Comparison of ENCODE assay signal across 27 cellular contexts in genomic region chr1:244782056-244782455, GRCh38.
"Had no signal": no experiment of that assay in that cellular context is flagged by ENCODE, and none has a peak within 500 bp of the region (broad histone marks: within the 10 kb centered on the region; RNA-seq: fewer than 3 reads in every experiment).

No MANE protein-coding gene starts in this region.

- H3K27ac ChIP-seq: cardiac muscle cell, foreskin keratinocyte, heart left ventricle, lower lobe of right lung, parathyroid adenoma, right atrium auricular region, spleen, transverse colon had no signal

- H3K9me3 Mint-ChIP-seq: activated B cell treated with CpG ODN at 0.5 μM for 24 hours; activated naive CD4-positive, alpha-beta T cell treated with anti-CD3 and anti-CD28 coated beads, Interleukin-2, amount 50 U/mL, for 24 hours; activated naive CD8-positive, alpha-beta T cell treated with anti-CD3 and anti-CD28 coated beads, Interleukin-2, amount 50 U/mL, for 24 hours; activated T-helper 2 cell treated with anti-CD3 and anti-CD28 coated beads, Interferon-gamma antibody, Interleukin-2, Interleukin-4, amounts not matched to agents 10 μg/mL and 5 μg/mL and 100 μg/mL, durations not matched to agents 14 hours and 24 hours and 36 hours; effector memory CD8-positive, alpha-beta T cell; immature natural killer cell; nephron progenitor cell; T-helper 2 cell treated with Interferon-gamma antibody and Interleukin-4, amounts not matched to agents 5 μg/mL and 100 μg/mL, for 36 hours had no signal

- H3K27me3 Mint-ChIP-seq: activated B cell treated with CpG ODN at 0.5 μM for 24 hours; activated CD8-positive, alpha-beta memory T cell treated with anti-CD3 and anti-CD28 coated beads, Interleukin-2, amount 10 ng/mL, durations not matched to agents 7 days and 5 days; activated naive CD4-positive, alpha-beta T cell treated with anti-CD3 and anti-CD28 coated beads, Interleukin-2, amount 50 U/mL, for 24 hours; activated naive CD8-positive, alpha-beta T cell treated with anti-CD3 and anti-CD28 coated beads, Interleukin-2, amount 50 U/mL, for 24 hours; effector memory CD8-positive, alpha-beta T cell had no signal

- ATAC-seq: activated CD8-positive, alpha-beta memory T cell treated with anti-CD3 and anti-CD28 coated beads, Interleukin-2, amount 10 ng/mL, durations not matched to agents 7 days and 5 days; activated CD8-positive, alpha-beta T cell treated with anti-CD3 and anti-CD28 coated beads, Interleukin-2, amount 10 ng/mL, durations not matched to agents 7 days and 5 days; activated naive CD8-positive, alpha-beta T cell treated with anti-CD3 and anti-CD28 coated beads, Interleukin-2, amount 50 U/mL, for 24 hours; effector memory CD8-positive, alpha-beta T cell; foreskin keratinocyte; heart left ventricle; left lobe of liver had no signal

- DNase-seq: activated B cell treated with CpG ODN at 0.5 μM for 24 hours; activated CD8-positive, alpha-beta memory T cell treated with anti-CD3 and anti-CD28 coated beads, Interleukin-2, amount 10 ng/mL, durations not matched to agents 7 days and 5 days; activated CD8-positive, alpha-beta T cell treated with anti-CD3 and anti-CD28 coated beads, Interleukin-2, amount 10 ng/mL, durations not matched to agents 7 days and 5 days; activated naive CD8-positive, alpha-beta T cell treated with anti-CD3 and anti-CD28 coated beads, Interleukin-2, amount 50 U/mL, for 24 hours; activated T-cell treated with anti-CD3 and anti-CD28 coated beads, Interleukin-2, amount 50 U/mL, for 48 hours; cortex of kidney; effector memory CD8-positive, alpha-beta T cell; foreskin keratinocyte; heart left ventricle; hypothalamus; immature natural killer cell; kidney glomerular epithelial cell; lower lobe of right lung; mesendoderm; nephron progenitor cell; spleen; stimulated activated naive CD4-positive, alpha-beta T cell treated with Interleukin-2 at 50 U/mL for 16 hours; T-helper 1 cell; transverse colon had no signal

- H3K4me1 Mint-ChIP-seq: activated CD8-positive, alpha-beta memory T cell treated with anti-CD3 and anti-CD28 coated beads, Interleukin-2, amount 10 ng/mL, durations not matched to agents 7 days and 5 days; brain; immature natural killer cell had no signal

- H3K27ac Mint-ChIP-seq: activated B cell treated with CpG ODN at 0.5 μM for 24 hours; activated CD8-positive, alpha-beta memory T cell treated with anti-CD3 and anti-CD28 coated beads, Interleukin-2, amount 10 ng/mL, durations not matched to agents 7 days and 5 days; activated CD8-positive, alpha-beta T cell treated with anti-CD3 and anti-CD28 coated beads, Interleukin-2, amount 10 ng/mL, durations not matched to agents 7 days and 5 days; activated naive CD4-positive, alpha-beta T cell treated with anti-CD3 and anti-CD28 coated beads, Interleukin-2, amount 50 U/mL, for 24 hours; activated naive CD8-positive, alpha-beta T cell treated with anti-CD3 and anti-CD28 coated beads, Interleukin-2, amount 50 U/mL, for 24 hours; activated T-helper 2 cell treated with anti-CD3 and anti-CD28 coated beads, Interferon-gamma antibody, Interleukin-2, Interleukin-4, amounts not matched to agents 10 μg/mL and 5 μg/mL and 100 μg/mL, durations not matched to agents 14 hours and 24 hours and 36 hours; effector memory CD8-positive, alpha-beta T cell; immature natural killer cell; T-helper 2 cell treated with Interferon-gamma antibody and Interleukin-4, amounts not matched to agents 5 μg/mL and 100 μg/mL, for 36 hours had no signal

- H3K36me3 Mint-ChIP-seq: activated CD8-positive, alpha-beta memory T cell treated with anti-CD3 and anti-CD28 coated beads, Interleukin-2, amount 10 ng/mL, durations not matched to agents 7 days and 5 days; activated naive CD4-positive, alpha-beta T cell treated with anti-CD3 and anti-CD28 coated beads, Interleukin-2, amount 50 U/mL, for 24 hours; brain; immature natural killer cell had no signal

- H3K4me3 Mint-ChIP-seq: activated B cell treated with CpG ODN at 0.5 μM for 24 hours; activated CD8-positive, alpha-beta memory T cell treated with anti-CD3 and anti-CD28 coated beads, Interleukin-2, amount 10 ng/mL, durations not matched to agents 7 days and 5 days; activated CD8-positive, alpha-beta T cell treated with anti-CD3 and anti-CD28 coated beads, Interleukin-2, amount 10 ng/mL, durations not matched to agents 7 days and 5 days; activated naive CD4-positive, alpha-beta T cell treated with anti-CD3 and anti-CD28 coated beads, Interleukin-2, amount 50 U/mL, for 24 hours; activated naive CD8-positive, alpha-beta T cell treated with anti-CD3 and anti-CD28 coated beads, Interleukin-2, amount 50 U/mL, for 24 hours; brain; effector memory CD8-positive, alpha-beta T cell; immature natural killer cell; nephron progenitor cell; T-helper 2 cell treated with Interferon-gamma antibody and Interleukin-4, amounts not matched to agents 5 μg/mL and 100 μg/mL, for 36 hours had no signal
